In the genomic region with DNA sequence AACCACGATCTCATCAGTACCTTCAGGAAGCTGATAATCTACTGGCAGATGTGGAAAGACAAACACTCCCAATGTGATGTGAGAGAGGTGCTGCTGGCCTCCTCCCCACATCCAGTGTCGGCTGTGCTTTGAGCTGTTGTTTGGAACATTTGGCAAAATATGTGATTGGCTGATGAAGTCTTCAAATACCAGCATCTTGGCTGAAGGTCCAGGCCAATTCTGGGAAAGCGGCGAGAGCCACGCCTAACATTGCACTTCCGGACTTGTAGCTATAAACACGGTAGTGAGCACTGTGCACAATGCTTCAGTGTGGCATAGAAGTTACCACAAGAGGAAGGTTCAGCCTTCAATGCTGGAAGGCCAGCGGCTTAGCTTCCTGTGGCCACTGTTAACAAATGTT, we compare ENCODE assay signal across 15 cellular contexts.
DNase-seq lines count a peak whose midpoint lies in the region; ATAC-seq and TF ChIP-seq lines count a peak whose summit lies in the region.
"Had no signal": no experiment of that assay in that cellular context is flagged by ENCODE, and none has a peak within 500 bp of the region (broad histone marks: within the 10 kb centered on the region; RNA-seq: fewer than 3 reads in every experiment).

No MANE protein-coding gene starts in this region.

- H3K27ac ChIP-seq in left ventricle myocardium inferior (replicated peaks) (peak overlapping the region; percentile 36), right atrium auricular region (no peak overlapping the region), gastroesophageal sphincter (no peak overlapping the region), lower lobe of right lung (no peak overlapping the region), upper lobe of right lung (peak overlapping the region; percentile 55)

- H3K9me3 ChIP-seq in left ventricle myocardium inferior (replicated peaks), result no peaks in the 10 kb centered on the region
- no peaks in the 10 kb centered on the region for H3K9me3 ChIP-seq in right atrium auricular region
- no peaks in the 10 kb centered on the region for H3K9me3 ChIP-seq in gastroesophageal sphincter
- no peaks in the 10 kb centered on the region for H3K9me3 ChIP-seq in lower lobe of right lung
- H3K9me3 ChIP-seq in upper lobe of right lung, result no peaks in the 10 kb centered on the region
- H3K9me3 ChIP-seq: BE2C had no signal

- H3K36me3 Mint-ChIP-seq in natural killer cell, result no peaks in the 10 kb centered on the region
- no peaks in the 10 kb centered on the region for H3K36me3 Mint-ChIP-seq in nephron progenitor cell (ENCODE audit: low read depth)
- H3K36me3 Mint-ChIP-seq: CD4-positive, CD25-positive, alpha-beta regulatory T cell; CD8-positive, alpha-beta memory T cell had no signal

- H3K36me3 ChIP-seq in left ventricle myocardium inferior (no peaks in the 10 kb centered on the region), right atrium auricular region (no peaks in the 10 kb centered on the region), gastroesophageal sphincter (no peaks in the 10 kb centered on the region), lower lobe of right lung (no peaks in the 10 kb centered on the region), upper lobe of right lung (no peaks in the 10 kb centered on the region)
- H3K36me3 ChIP-seq: BE2C had no signal

- 77 to 82% methylated on average over 7 of the region's 8 CpGs for WGBS in gastroesophageal sphincter (ENCODE audit: low coverage in 1 of 2), 2 donors

- H3K27me3 Mint-ChIP-seq in natural killer cell (ENCODE audit: low read depth in 2 of 2) (no peaks in the 10 kb centered on the region), nephron progenitor cell (ENCODE audit: low read depth, poor library complexity) (peaks cover 3% of the 10 kb centered on the region)
- H3K27me3 Mint-ChIP-seq: CD4-positive, CD25-positive, alpha-beta regulatory T cell had no signal

- peaks cover 9% of the 10 kb centered on the region for H3K27me3 ChIP-seq in left ventricle myocardium inferior (ENCODE audit: low read depth)
- H3K27me3 ChIP-seq in right atrium auricular region, result no peaks in the 10 kb centered on the region
- H3K27me3 ChIP-seq in gastroesophageal sphincter, result peaks cover 7% of the 10 kb centered on the region
- H3K27me3 ChIP-seq in lower lobe of right lung (ENCODE audit: low read depth), result no peaks in the 10 kb centered on the region
- H3K27me3 ChIP-seq in upper lobe of right lung, result no peaks in the 10 kb centered on the region
- H3K27me3 ChIP-seq: BE2C had no signal

- H3K9me3 Mint-ChIP-seq in natural killer cell (peaks cover 2% of the 10 kb centered on the region in 2 donors), nephron progenitor cell (peaks cover 24% of the 10 kb centered on the region)

- H3K27ac Mint-ChIP-seq in natural killer cell, result no peak overlapping the region
- H3K27ac Mint-ChIP-seq in nephron progenitor cell, result no peak overlapping the region
- H3K27ac Mint-ChIP-seq: CD4-positive, CD25-positive, alpha-beta regulatory T cell; CD8-positive, alpha-beta memory T cell; H9 had no signal

- H3K4me1 ChIP-seq in left ventricle myocardium inferior (no peaks in the 10 kb centered on the region), right atrium auricular region (no peaks in the 10 kb centered on the region), gastroesophageal sphincter (no peaks in the 10 kb centered on the region), lower lobe of right lung (no peaks in the 10 kb centered on the region), upper lobe of right lung (no peaks in the 10 kb centered on the region)
- H3K4me1 ChIP-seq: BE2C had no signal

- DNase-seq in left ventricle myocardium inferior (no peak), right atrium auricular region (ENCODE audit: low spot score) (no peak), lower lobe of right lung (no peak), upper lobe of right lung (no peak), natural killer cell (no peak), anterior cingulate cortex (lab: John Stamatoyannopoulos, UW) (no peak), nephron progenitor cell (no peak)
- DNase-seq: ACHN; BE2C; C1 segment of cervical spinal cord; CD4-positive, CD25-positive, alpha-beta regulatory T cell; CD8-positive, alpha-beta memory T cell; COR-L47; H9 had no signal

- H3K4me3 Mint-ChIP-seq in natural killer cell (no peak overlapping the region), nephron progenitor cell (no peak overlapping the region)
- H3K4me3 Mint-ChIP-seq: CD4-positive, CD25-positive, alpha-beta regulatory T cell; CD8-positive, alpha-beta memory T cell; H9 had no signal

- peak; percentile 39 for ATAC-seq in gastroesophageal sphincter
- ATAC-seq in lower lobe of right lung, result peak; percentile 42 to 51
- peak; percentile 64 for ATAC-seq in upper lobe of right lung
- ATAC-seq in natural killer cell, result no peak

- no peak for TF ChIP-seq POLR2A in gastroesophageal sphincter (IDR thresholded peaks at IDR 0.05)

- intact Hi-C loops in left ventricle myocardium inferior (cut with micrococcal nuclease) (no loop called here), lower lobe of right lung (cut with DNase I) (no loop called here), upper lobe of right lung (cut with DNase I) (no loop called here), natural killer cell (cut with micrococcal nuclease) (no loop called here)

- H3K4me1 Mint-ChIP-seq in natural killer cell (peaks cover 4 to 7% of the 10 kb centered on the region in 2 donors), nephron progenitor cell (peaks cover 5% of the 10 kb centered on the region)
- H3K4me1 Mint-ChIP-seq: CD4-positive, CD25-positive, alpha-beta regulatory T cell; CD8-positive, alpha-beta memory T cell had no signal

- TF ChIP-seq EP300 in gastroesophageal sphincter (IDR thresholded peaks at IDR 0.05), result no peak

- no peak for TF ChIP-seq CTCF in left ventricle myocardium inferior (IDR thresholded peaks at IDR 0.05; ENCODE audit: borderline replicate concordance)
- no peak for TF ChIP-seq CTCF in right atrium auricular region (IDR thresholded peaks at IDR 0.05)
- TF ChIP-seq CTCF in gastroesophageal sphincter (IDR thresholded peaks at IDR 0.05), result no peak
- no peak for TF ChIP-seq CTCF in lower lobe of right lung (IDR thresholded peaks at IDR 0.05)
- no peak for TF ChIP-seq CTCF in upper lobe of right lung (IDR thresholded peaks at IDR 0.05)
- TF ChIP-seq CTCF in natural killer cell (IDR thresholded peaks at IDR 0.05), result no peak
- TF ChIP-seq CTCF in nephron progenitor cell (IDR thresholded peaks at IDR 0.05), result no peak

- no peak overlapping the region for H3K4me3 ChIP-seq in left ventricle myocardium inferior
- H3K4me3 ChIP-seq in right atrium auricular region, result no peak overlapping the region
- H3K4me3 ChIP-seq in gastroesophageal sphincter, result no peak overlapping the region
- H3K4me3 ChIP-seq in lower lobe of right lung, result no peak overlapping the region
- no peak overlapping the region for H3K4me3 ChIP-seq in upper lobe of right lung

Comparison
In these comparisons a context has a peak if more than half of its experiments do, and no peak if none do; other contexts are left out.
1. H3K27ac ChIP-seq: peak in left ventricle myocardium inferior (single experiment) and upper lobe of right lung (single experiment); none in right atrium auricular region (0 of 2), gastroesophageal sphincter (0 of 4) and lower lobe of right lung (single experiment).
2. ATAC-seq: peak in gastroesophageal sphincter (single experiment), lower lobe of right lung (2 of 2) and upper lobe of right lung (single experiment); none in natural killer cell (0 of 3).